In genomic region chr9:128773049-128773448, GRCh38 we compare ENCODE assay signal across 14 cellular contexts. TPM values are rescaled to one million over a fixed set of nuclear protein-coding genes. Genes with fewer than 3 reads are reported as not detected.
A peak's percentile ranks its signal among the peaks of the same experiment; 100 is the strongest.
DNase-seq lines count a peak whose midpoint lies in the region; ATAC-seq lines count a peak whose summit lies in the region.
"Had no signal": no experiment of that assay in that cellular context is flagged by ENCODE, and none has a peak within 500 bp of the region (broad histone marks: within the 10 kb centered on the region; RNA-seq: fewer than 3 reads in every experiment).

No MANE protein-coding gene starts in this region.

- H3K36me3 Mint-ChIP-seq in activated CD4-positive, alpha-beta T cell treated with anti-CD3 and anti-CD28 coated beads for 36 hours (ENCODE audit: low read depth) = no peaks in the 10 kb centered on the region
- H3K36me3 Mint-ChIP-seq in CD4-positive, CD25-positive, alpha-beta regulatory T cell = no peaks in the 10 kb centered on the region
- H3K36me3 Mint-ChIP-seq in T-helper 17 cell (ENCODE audit: low read depth) (no peaks in the 10 kb centered on the region), naive B cell (peaks cover 0 to 8% of the 10 kb centered on the region in 2 donors)

- no peak overlapping the region for H2BK15ac ChIP-seq in mesendoderm (replicated peaks; ENCODE audit: low read depth)

- no peaks in the 10 kb centered on the region for H3K27me3 ChIP-seq in CD4-positive, CD25-positive, alpha-beta regulatory T cell (ENCODE audit: control insufficient read depth, insufficient read depth, low read length)
- H3K27me3 ChIP-seq in mesendoderm (ENCODE audit: insufficient read depth, low read length, poor library complexity) = no peaks in the 10 kb centered on the region
- H3K27me3 ChIP-seq: left lung, uterus had no signal

- H3K9me3 Mint-ChIP-seq in activated CD4-positive, alpha-beta T cell treated with anti-CD3 and anti-CD28 coated beads for 36 hours (ENCODE audit: low read depth) = no peaks in the 10 kb centered on the region
- H3K9me3 Mint-ChIP-seq in CD4-positive, CD25-positive, alpha-beta regulatory T cell = peaks cover 0 to 2% (median 0%) of the 10 kb centered on the region in 7 donors
- H3K9me3 Mint-ChIP-seq in naive B cell = no peaks in the 10 kb centered on the region

- H3K36me3 ChIP-seq in CD4-positive, CD25-positive, alpha-beta regulatory T cell (ENCODE audit: control insufficient read depth, insufficient read depth, low read length) = peaks cover 4% of the 10 kb centered on the region
- no peaks in the 10 kb centered on the region for H3K36me3 ChIP-seq in mesendoderm (ENCODE audit: control insufficient read depth, insufficient read depth, low read length)
- H3K36me3 ChIP-seq: left lung, uterus had no signal

- intact Hi-C loops in activated CD4-positive, alpha-beta T cell treated with anti-CD3 and anti-CD28 coated beads for 36 hours (cut with DNase I, micrococcal nuclease) = loop anchor here in 1 of 2 experiments (10.0 kb wide), 1 partner anchor 48 kb away; the partner anchor contains the start of gene ZDHHC12

- peak overlapping the region; percentile 25 for H3K27ac Mint-ChIP-seq in activated CD4-positive, alpha-beta T cell treated with anti-CD3 and anti-CD28 coated beads for 36 hours
- H3K27ac Mint-ChIP-seq in CD4-positive, CD25-positive, alpha-beta regulatory T cell = peak overlapping the region in 2 of 3 donors; percentile 48 to 89
- H3K27ac Mint-ChIP-seq in T-helper 17 cell (peak overlapping the region; percentile 45), naive B cell (peak overlapping the region in 5 of 6 donors; percentile 36 to 98 (median 97))

- no peak overlapping the region for H4K5ac ChIP-seq in mesendoderm (ENCODE audit: low read length)

- H3K79me1 ChIP-seq in mesendoderm (ENCODE audit: low read length) = no peaks in the 10 kb centered on the region

- peaks cover 0 to 7% of the 10 kb centered on the region in 2 experiments for H3K9me3 ChIP-seq in CD4-positive, CD25-positive, alpha-beta regulatory T cell (ENCODE audit: control insufficient read depth in 2 of 2, low read length in 2 of 2)
- no peaks in the 10 kb centered on the region for H3K9me3 ChIP-seq in T-helper 17 cell (ENCODE audit: control insufficient read depth, low read length, poor library complexity, severe bottlenecking)
- H3K9me3 ChIP-seq: uterus had no signal

- no peak overlapping the region for H3K23ac ChIP-seq in mesendoderm (ENCODE audit: low read length)

- CTCF ChIA-PET in activated CD4-positive, alpha-beta T cell treated with anti-CD3 and anti-CD28 coated beads for 36 hours (lab: Charles Lee) = interaction anchor here (0.7 to 2.3 kb wide), 2 partner anchors 16 to 109 kb away, joined by 3 to 11 read pairs; partner anchors contain the start of genes KYAT1 and LRRC8A

- no peak overlapping the region for H3K18ac ChIP-seq in mesendoderm (ENCODE audit: low read length)

- H2BK5ac ChIP-seq in mesendoderm (ENCODE audit: low read length) = no peak overlapping the region

- DNase-seq in activated CD4-positive, alpha-beta T cell treated with anti-CD3 and anti-CD28 coated beads for 36 hours = no peak
- DNase-seq in activated CD4-positive, alpha-beta T cell treated with anti-CD3 and anti-CD28 coated beads, Interleukin-2, amount 50 U/mL, for 48 hours = no peak
- DNase-seq in CD4-positive, CD25-positive, alpha-beta regulatory T cell = no peak
- DNase-seq in T-helper 17 cell (no peak), naive B cell (no peak), ureter (ENCODE audit: low spot score) (no peak), mesendoderm (no peak)
- DNase-seq: amygdala, foreskin melanocyte, left lung, NCI-H1048, uterus had no signal

- H3K27me3 Mint-ChIP-seq in activated CD4-positive, alpha-beta T cell treated with anti-CD3 and anti-CD28 coated beads for 36 hours = no peaks in the 10 kb centered on the region
- no peaks in the 10 kb centered on the region for H3K27me3 Mint-ChIP-seq in CD4-positive, CD25-positive, alpha-beta regulatory T cell
- H3K27me3 Mint-ChIP-seq in T-helper 17 cell = no peaks in the 10 kb centered on the region
- H3K27me3 Mint-ChIP-seq in naive B cell = no peaks in the 10 kb centered on the region

- ATAC-seq in activated CD4-positive, alpha-beta T cell treated with anti-CD3 and anti-CD28 coated beads for 36 hours = no peak
- no peak for ATAC-seq in CD4-positive, CD25-positive, alpha-beta regulatory T cell (ENCODE audit: low read depth in 2 of 2)
- no peak for ATAC-seq in T-helper 17 cell
- ATAC-seq in naive B cell (ENCODE audit: low read depth in 2 of 2) = no peak
- ATAC-seq in GM18858 (IDR thresholded peaks at IDR 0.05; ENCODE audit: unreplicated experiment) = no peak
- ATAC-seq: K562 had no signal

- POLR2A ChIA-PET in activated CD4-positive, alpha-beta T cell treated with anti-CD3 and anti-CD28 coated beads for 36 hours (lab: Charles Lee) = interaction anchor here (1.3 kb wide), 1 partner anchor 9 kb away, joined by 3 read pairs; no protein-coding TSS in a partner anchor

- H3K4me3 ChIP-seq in CD4-positive, CD25-positive, alpha-beta regulatory T cell (ENCODE audit: low read depth, low read length) = no peak overlapping the region
- H3K4me3 ChIP-seq in mesendoderm (ENCODE audit: low read length) = no peak overlapping the region

- no peak overlapping the region for H3K4ac ChIP-seq in mesendoderm (ENCODE audit: low read depth, low read length)

- H3K9ac ChIP-seq in mesendoderm (ENCODE audit: low read length) = no peak overlapping the region

- H3K4me3 Mint-ChIP-seq in activated CD4-positive, alpha-beta T cell treated with anti-CD3 and anti-CD28 coated beads for 36 hours = peak overlapping the region; percentile 82
- H3K4me3 Mint-ChIP-seq in CD4-positive, CD25-positive, alpha-beta regulatory T cell = peak overlapping the region; percentile 85 to 98 (median 98)
- H3K4me3 Mint-ChIP-seq in T-helper 17 cell (peak overlapping the region; percentile 98), naive B cell (peak overlapping the region in 7 of 8 donors; percentile 42 to 97 (median 95))

- H3K4me2 ChIP-seq in mesendoderm (ENCODE audit: low read length) = no peak overlapping the region

- WGBS in mesendoderm (ENCODE audit: extremely low coverage, insufficient coverage, low lambda C conversion rate) = no CpG with 5 or more reads among the region's 5 CpGs

- no peak overlapping the region for H3K27ac ChIP-seq in CD4-positive, CD25-positive, alpha-beta regulatory T cell (ENCODE audit: insufficient read depth, low read length, poor library complexity, severe bottlenecking)
- no peak overlapping the region for H3K27ac ChIP-seq in mesendoderm (ENCODE audit: low read depth, low read length)

- no peak overlapping the region for H2AK5ac ChIP-seq in mesendoderm (ENCODE audit: low read length)

- H2BK120ac ChIP-seq in mesendoderm (ENCODE audit: low read depth, low read length) = no peak overlapping the region

- H4K8ac ChIP-seq in mesendoderm (ENCODE audit: low read depth, low read length) = no peak overlapping the region

- H3K4me1 ChIP-seq in CD4-positive, CD25-positive, alpha-beta regulatory T cell (ENCODE audit: control insufficient read depth, insufficient read depth, low read length, poor library complexity, severe bottlenecking) = peaks cover 24% of the 10 kb centered on the region
- H3K4me1 ChIP-seq in mesendoderm (ENCODE audit: control insufficient read depth, low read depth, low read length) = no peaks in the 10 kb centered on the region
- H3K4me1 ChIP-seq: uterus had no signal

- H3K79me2 ChIP-seq in mesendoderm (ENCODE audit: control insufficient read depth, insufficient read depth, low read length) = no peaks in the 10 kb centered on the region

- H3K4me1 Mint-ChIP-seq in activated CD4-positive, alpha-beta T cell treated with anti-CD3 and anti-CD28 coated beads for 36 hours = peaks cover 18% of the 10 kb centered on the region
- peaks cover 12 to 37% (median 17%) of the 10 kb centered on the region in 4 donors for H3K4me1 Mint-ChIP-seq in CD4-positive, CD25-positive, alpha-beta regulatory T cell
- peaks cover 21% of the 10 kb centered on the region for H3K4me1 Mint-ChIP-seq in T-helper 17 cell
- H3K4me1 Mint-ChIP-seq in naive B cell = peaks cover 19 to 36% (median 27%) of the 10 kb centered on the region in 3 donors

- H3K56ac ChIP-seq in mesendoderm (ENCODE audit: low read length) = no peak overlapping the region

RNA-seq across cellular contexts. Expression of gene ZER1, which starts 1.3 kb away (rescaled TPM):
- total RNA-seq in activated CD4-positive, alpha-beta T cell treated with anti-CD3 and anti-CD28 coated beads for 36 hours = 10 to 100 TPM; 17.1 to 19.3 TPM
- total RNA-seq in CD4-positive, CD25-positive, alpha-beta regulatory T cell = 44.7 TPM
- polyA plus RNA-seq in CD4-positive, CD25-positive, alpha-beta regulatory T cell = 10 to 100 TPM; 31.9 to 44.2 (median 37.1) TPM
- 10 to 100 TPM; 29.4 to 30.0 TPM for total RNA-seq in T-helper 17 cell
- polyA plus RNA-seq in naive B cell (ENCODE audit: low read depth in 6 of 6) = 10 to 100 TPM; 30.9 to 43.1 (median 33.0) TPM
- 46.6 TPM for total RNA-seq in ureter
- polyA plus RNA-seq in mesendoderm (2013, experiment 1 of 2) = 12.9 TPM
- polyA plus RNA-seq in mesendoderm (2013, experiment 2 of 2) = 12.7 TPM

RNA-seq across cellular contexts. Expression of gene TBC1D13, which starts 14.0 kb away (rescaled TPM):
- total RNA-seq in activated CD4-positive, alpha-beta T cell treated with anti-CD3 and anti-CD28 coated beads for 36 hours = 10 to 100 TPM; 10.5 to 14.0 TPM
- 24.3 TPM for total RNA-seq in CD4-positive, CD25-positive, alpha-beta regulatory T cell
- 10 to 100 TPM; 13.3 to 18.8 (median 16.8) TPM for polyA plus RNA-seq in CD4-positive, CD25-positive, alpha-beta regulatory T cell
- 10 to 100 TPM; 21.6 to 30.8 TPM for total RNA-seq in T-helper 17 cell
- polyA plus RNA-seq in naive B cell (ENCODE audit: low read depth in 6 of 6) = 10 to 100 TPM; 23.8 to 39.7 (median 25.6) TPM
- total RNA-seq in ureter = 33.6 TPM
- 19.4 TPM for polyA plus RNA-seq in mesendoderm (2013, experiment 1 of 2)
- polyA plus RNA-seq in mesendoderm (2013, experiment 2 of 2) = 19.3 TPM

RNA-seq across cellular contexts. Expression of gene ENDOG, which starts 45.3 kb away (rescaled TPM):
- 1 to 10 TPM; 7.3 to 9.3 TPM for total RNA-seq in activated CD4-positive, alpha-beta T cell treated with anti-CD3 and anti-CD28 coated beads for 36 hours
- 9.6 TPM for total RNA-seq in CD4-positive, CD25-positive, alpha-beta regulatory T cell
- polyA plus RNA-seq in CD4-positive, CD25-positive, alpha-beta regulatory T cell = 10 to 100 TPM; 15.6 to 20.6 (median 19.2) TPM
- 1 to 10 TPM; 7.7 to 7.8 TPM for total RNA-seq in T-helper 17 cell
- polyA plus RNA-seq in naive B cell (ENCODE audit: low read depth in 6 of 6) = 10 to 100 TPM in 4 of 6 donors, 1 to 10 TPM in 2; 5.0 to 17.8 (median 14.7) TPM
- total RNA-seq in ureter = 21.7 TPM
- polyA plus RNA-seq in mesendoderm (2013, experiment 1 of 2) = 9.6 TPM
- polyA plus RNA-seq in mesendoderm (2013, experiment 2 of 2) = 9.5 TPM

RNA-seq across cellular contexts. Expression of gene ZDHHC12, which starts 49.1 kb away (rescaled TPM):
- 10 to 100 TPM; 45.3 to 49.5 TPM for total RNA-seq in activated CD4-positive, alpha-beta T cell treated with anti-CD3 and anti-CD28 coated beads for 36 hours
- total RNA-seq in CD4-positive, CD25-positive, alpha-beta regulatory T cell = 25.1 TPM
- 10 to 100 TPM; 49.4 to 59.8 (median 54.3) TPM for polyA plus RNA-seq in CD4-positive, CD25-positive, alpha-beta regulatory T cell
- total RNA-seq in T-helper 17 cell (10 to 100 TPM; 23.5 to 26.9 TPM), ureter (26.3 TPM)
- polyA plus RNA-seq in naive B cell (ENCODE audit: low read depth in 6 of 6) = 10 to 100 TPM; 17.9 to 47.6 (median 43.2) TPM
- 30.3 TPM for polyA plus RNA-seq in mesendoderm (2013, experiment 1 of 2)
- polyA plus RNA-seq in mesendoderm (2013, experiment 2 of 2) = 31.1 TPM

RNA-seq across cellular contexts. Expression of gene SPOUT1, which starts 56.5 kb away (rescaled TPM):
- total RNA-seq in activated CD4-positive, alpha-beta T cell treated with anti-CD3 and anti-CD28 coated beads for 36 hours = 10 to 100 TPM; 87.9 to 92.9 TPM
- total RNA-seq in CD4-positive, CD25-positive, alpha-beta regulatory T cell = 36.1 TPM
- polyA plus RNA-seq in CD4-positive, CD25-positive, alpha-beta regulatory T cell = 10 to 100 TPM; 43.0 to 77.7 (median 62.6) TPM
- 10 to 100 TPM; 33.7 to 48.1 TPM for total RNA-seq in T-helper 17 cell
- polyA plus RNA-seq in naive B cell (ENCODE audit: low read depth in 6 of 6) = 10 to 100 TPM; 38.6 to 60.4 (median 52.5) TPM
- 55.7 TPM for total RNA-seq in ureter
- polyA plus RNA-seq in mesendoderm (2013, experiment 1 of 2) = 22.9 TPM
- 22.4 TPM for polyA plus RNA-seq in mesendoderm (2013, experiment 2 of 2)

Comparison
In these comparisons a context has a peak if more than half of its experiments do, and no peak if none do; other contexts are left out.
1. H3K27ac Mint-ChIP-seq: peak in every context shown above with its lines; median percentile 97 in naive B cell; 68 in CD4-positive, CD25-positive, alpha-beta regulatory T cell; 45 in T-helper 17 cell; 25 in activated CD4-positive, alpha-beta T cell treated with anti-CD3 and anti-CD28 coated beads for 36 hours.